Comparison of ENCODE assay signal across 37 cellular contexts in the genomic region with DNA sequence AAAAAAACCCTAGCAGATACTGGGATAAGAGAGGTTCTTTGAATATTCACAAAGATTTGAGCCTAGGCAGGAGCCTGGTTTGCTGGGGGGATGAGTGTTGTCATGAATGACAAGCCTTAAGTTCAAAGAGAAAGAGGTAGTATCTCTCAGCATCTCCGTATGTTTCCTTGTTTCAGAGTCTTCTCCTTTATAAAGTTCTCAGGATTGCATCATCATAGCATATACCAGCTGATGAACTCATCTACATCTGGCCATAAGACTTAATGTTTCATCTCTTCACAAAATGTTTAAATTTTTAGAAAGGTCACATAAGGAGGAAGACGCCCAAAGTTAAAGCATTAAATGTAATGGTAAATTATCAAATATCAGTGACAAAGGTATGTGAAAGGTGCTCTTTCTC. TPM values are rescaled to one million over a fixed set of nuclear protein-coding genes. Genes with fewer than 3 reads are reported as not detected.
"Had no signal": no experiment of that assay in that cellular context is flagged by ENCODE, and none has a peak within 500 bp of the region (broad histone marks: within the 10 kb centered on the region; RNA-seq: fewer than 3 reads in every experiment).

No MANE protein-coding gene starts in this region.

- H3K27ac ChIP-seq: adrenal gland, ascending aorta, cardiac muscle cell, colonic mucosa, VCaP had no signal

- H3K4me3 ChIP-seq: adrenal gland, ascending aorta, cardiac muscle cell, colonic mucosa had no signal

- ATAC-seq: activated CD8-positive, alpha-beta T cell treated with anti-CD3 and anti-CD28 coated beads for 36 hours; activated naive CD4-positive, alpha-beta T cell treated with anti-CD3 and anti-CD28 coated beads, Interleukin-2, amount 50 U/mL, for 72 hours; activated T-cell treated with anti-CD3 and anti-CD28 coated beads, Interleukin-2, amount 50 U/mL, for 4 hours; activated T-cell treated with anti-CD3 and anti-CD28 coated beads, Interleukin-2, amount 50 U/mL, for 72 hours; activated T-helper 17 cell treated with anti-CD3 and anti-CD28 coated beads, Interleukin-2, amount 50 U/mL, for 72 hours had no signal

- H3K36me3 ChIP-seq: adrenal gland, ascending aorta, cardiac muscle cell, colonic mucosa had no signal

- FAIRE-seq: bronchial epithelial cell, TTC549 had no signal

- H3K4me1 ChIP-seq: adrenal gland, ascending aorta, colonic mucosa had no signal

- H3K9me3 ChIP-seq: adrenal gland, ascending aorta, colonic mucosa had no signal

- DNase-seq: activated B cell treated with CpG ODN at 0.5 μM for 24 hours; activated CD4-positive, alpha-beta memory T cell treated with anti-CD3 and anti-CD28 coated beads for 36 hours; activated CD4-positive, alpha-beta T cell treated with anti-CD3 and anti-CD28 coated beads for 4 hours; activated CD4-positive, alpha-beta T cell treated with anti-CD3 and anti-CD28 coated beads, Interleukin-2, amount 10 ng/mL, durations not matched to agents 24 days and 14 days; activated CD4-positive, alpha-beta T cell treated with anti-CD3 and anti-CD28 coated beads, Interleukin-2, amount 50 U/mL, for 1 hour; activated CD4-positive, alpha-beta T cell treated with anti-CD3 and anti-CD28 coated beads, Interleukin-2, amount 50 U/mL, for 4 hours; activated CD4-positive, CD25-positive, alpha-beta regulatory T cell treated with anti-CD3 and anti-CD28 coated beads, Interleukin-2, amount 50 U/mL, for 72 hours; activated CD8-positive, alpha-beta memory T cell treated with anti-CD3 and anti-CD28 coated beads, Interleukin-2, amount 50 U/mL, for 4 hours; activated CD8-positive, alpha-beta T cell treated with anti-CD3 and anti-CD28 coated beads for 36 hours; activated effector memory CD4-positive, alpha-beta T cell treated with anti-CD3 and anti-CD28 coated beads, Interleukin-2, amount 50 U/mL, for 16 hours; activated gamma-delta T cell treated with Interleukin-2 at 50 U/mL for 16 hours; activated naive CD4-positive, alpha-beta T cell; activated naive CD4-positive, alpha-beta T cell treated with anti-CD3 and anti-CD28 coated beads for 36 hours; activated naive CD4-positive, alpha-beta T cell treated with anti-CD3 and anti-CD28 coated beads, Interleukin-2, amount 50 U/mL, for 16 hours; activated naive CD8-positive, alpha-beta T cell treated with anti-CD3 and anti-CD28 coated beads for 36 hours; activated T-cell treated with anti-CD3 and anti-CD28 coated beads for 4 hours; activated T-cell treated with anti-CD3 and anti-CD28 coated beads, Interleukin-2, amount 50 U/mL, for 1 hour; activated T-cell treated with anti-CD3 and anti-CD28 coated beads, Interleukin-2, amount 50 U/mL, for 4 hours; activated T-cell treated with anti-CD3 and anti-CD28 coated beads, Interleukin-2, amount 50 U/mL, for 72 hours; adrenal gland; amniotic stem cell; anterior cingulate cortex; caudate nucleus; cerebellar nuclear complex; colonic mucosa; T-helper 2 cell; T-helper 9 cell had no signal

- H3K27me3 ChIP-seq: adrenal gland, ascending aorta, cardiac muscle cell, colonic mucosa had no signal

RNA-seq across cellular contexts. Expression of a gene that starts 17.1 kb away (rescaled TPM):
- total RNA-seq: activated B cell treated with CpG ODN at 0.5 μM for 24 hours; activated CD4-positive, alpha-beta memory T cell treated with anti-CD3 and anti-CD28 coated beads for 36 hours; activated CD4-positive, alpha-beta T cell treated with anti-CD3 and anti-CD28 coated beads, Interleukin-2, amount 10 ng/mL, durations not matched to agents 24 days and 14 days; activated CD8-positive, alpha-beta memory T cell treated with anti-CD3 and anti-CD28 coated beads for 36 hours; activated CD8-positive, alpha-beta T cell treated with anti-CD3 and anti-CD28 coated beads for 36 hours; activated naive CD4-positive, alpha-beta T cell treated with anti-CD3 and anti-CD28 coated beads for 36 hours; activated naive CD4-positive, alpha-beta T cell treated with anti-CD3 and anti-CD28 coated beads, Interleukin-2, amount 50 U/mL, for 72 hours; activated naive CD8-positive, alpha-beta T cell treated with anti-CD3 and anti-CD28 coated beads for 36 hours; activated T-cell treated with anti-CD3 and anti-CD28 coated beads, Interleukin-2, amount 50 U/mL, for 4 hours; activated T-cell treated with anti-CD3 and anti-CD28 coated beads, Interleukin-2, amount 50 U/mL, for 72 hours; activated T-helper 1 cell treated with anti-CD3 and anti-CD28 coated beads, Interleukin-12 subunit alpha, Interleukin-12 subunit beta, Interleukin-2, Interleukin-4 antibody, amounts not matched to agents 30 ng/mL and 10 ng/mL and 1 ng/mL, durations not matched to agents 14 hours and 24 hours and 36 hours; activated T-helper 17 cell treated with anti-CD3 and anti-CD28 coated beads, Interleukin-2, amount 50 U/mL, for 72 hours; adrenal gland; ascending aorta; bronchial epithelial cell; cardiac muscle cell; chondrocyte; colonic mucosa had no signal
- polyA plus RNA-seq: adrenal gland, cardiac muscle cell had no signal

RNA-seq across cellular contexts. Expression of a gene that starts 22.6 kb away (rescaled TPM):
- total RNA-seq: activated B cell treated with CpG ODN at 0.5 μM for 24 hours; activated CD4-positive, alpha-beta memory T cell treated with anti-CD3 and anti-CD28 coated beads for 36 hours; activated CD4-positive, alpha-beta T cell treated with anti-CD3 and anti-CD28 coated beads, Interleukin-2, amount 10 ng/mL, durations not matched to agents 24 days and 14 days; activated CD8-positive, alpha-beta memory T cell treated with anti-CD3 and anti-CD28 coated beads for 36 hours; activated CD8-positive, alpha-beta T cell treated with anti-CD3 and anti-CD28 coated beads for 36 hours; activated naive CD4-positive, alpha-beta T cell treated with anti-CD3 and anti-CD28 coated beads for 36 hours; activated naive CD4-positive, alpha-beta T cell treated with anti-CD3 and anti-CD28 coated beads, Interleukin-2, amount 50 U/mL, for 72 hours; activated naive CD8-positive, alpha-beta T cell treated with anti-CD3 and anti-CD28 coated beads for 36 hours; activated T-cell treated with anti-CD3 and anti-CD28 coated beads, Interleukin-2, amount 50 U/mL, for 4 hours; activated T-cell treated with anti-CD3 and anti-CD28 coated beads, Interleukin-2, amount 50 U/mL, for 72 hours; activated T-helper 1 cell treated with anti-CD3 and anti-CD28 coated beads, Interleukin-12 subunit alpha, Interleukin-12 subunit beta, Interleukin-2, Interleukin-4 antibody, amounts not matched to agents 30 ng/mL and 10 ng/mL and 1 ng/mL, durations not matched to agents 14 hours and 24 hours and 36 hours; activated T-helper 17 cell treated with anti-CD3 and anti-CD28 coated beads, Interleukin-2, amount 50 U/mL, for 72 hours; adrenal gland; ascending aorta; bronchial epithelial cell; cardiac muscle cell; chondrocyte; colonic mucosa had no signal
- polyA plus RNA-seq: adrenal gland, cardiac muscle cell had no signal
